ENCODE assay signal across 2 cellular contexts in the genomic region with DNA sequence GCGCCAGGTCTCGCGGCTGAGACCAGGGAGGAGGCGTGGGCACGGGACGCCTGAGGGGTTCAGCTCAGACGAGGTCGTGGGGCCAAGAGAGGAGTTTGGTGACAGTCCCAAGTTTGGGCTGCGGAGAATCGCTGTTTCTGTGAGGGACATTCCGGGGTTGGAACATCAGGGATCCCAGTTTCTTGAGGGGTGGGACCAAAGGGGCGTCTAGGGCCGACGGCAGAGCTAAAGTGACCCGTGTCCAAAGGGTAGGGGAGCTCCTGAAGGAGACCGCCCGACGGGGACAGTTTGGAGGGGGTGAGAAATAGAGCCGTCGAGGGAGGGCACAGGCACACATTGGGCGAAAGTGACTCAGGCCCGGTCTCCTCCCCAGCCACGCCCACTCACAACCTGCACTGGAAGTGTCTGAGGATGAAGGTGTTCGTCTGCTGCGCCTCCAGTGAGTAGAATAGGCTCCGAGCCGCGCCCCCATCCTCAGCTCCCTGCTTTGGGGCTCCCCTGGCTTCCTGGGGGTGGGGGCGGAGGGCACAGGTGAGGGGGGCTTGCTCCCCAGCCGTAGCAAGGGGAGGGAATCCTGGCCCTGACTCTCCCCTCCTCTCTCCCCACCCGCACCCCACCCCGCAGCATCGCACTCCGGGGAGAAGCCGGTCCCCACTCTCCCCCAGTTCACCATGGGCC.
A peak's percentile ranks its signal among the peaks of the same experiment; 100 is the strongest.
TF ChIP-seq lines count a peak whose summit lies in the region.

No MANE protein-coding gene starts in this region.

TF ChIP-seq in IMR-90, 13 proteins besides CTCF, POLR2A, EP300 and RAD21:
- TF ChIP-seq BHLHE40 (IDR thresholded peaks at IDR 0.05; ENCODE audit: low read depth, low read length), result 0 out of 2 replicates have a peak, but pooled peaks have one; percentile 25
- TF ChIP-seq CEBPB (IDR thresholded peaks at IDR 0.05; ENCODE audit: low read depth, low read length), result no peak
- no peak for TF ChIP-seq RCOR1 (IDR thresholded peaks at IDR 0.05; ENCODE audit: insufficient replicate concordance, low read length)
- no peak for TF ChIP-seq CHD1 (IDR thresholded peaks at IDR 0.05; ENCODE audit: low read depth, low read length)
- no peak for TF ChIP-seq SMC3 (IDR thresholded peaks at IDR 0.05; ENCODE audit: low read depth, low read length)
- no peak for TF ChIP-seq FOS (IDR thresholded peaks at IDR 0.05; ENCODE audit: low read depth, low read length)
TF ChIP-seq in IMR-90: peak in this region for 1.

TF ChIP-seq in liver, 16 proteins besides CTCF, POLR2A, EP300 and RAD21:
- TF ChIP-seq FOXA2 (IDR thresholded peaks at IDR 0.05), result no peak
- TF ChIP-seq YY1 (IDR thresholded peaks at IDR 0.05), result peak; percentile 4
- no peak for TF ChIP-seq NR2F2 (IDR thresholded peaks at IDR 0.05)
TF ChIP-seq in liver: peak in this region for 1.
